26 cellular contexts compared by ENCODE assay signal in genomic region chr3:147793841-147794240, GRCh38.
DNase-seq lines count a peak whose midpoint lies in the region; ATAC-seq, FAIRE-seq and TF ChIP-seq lines count a peak whose summit lies in the region.
"Had no signal": no experiment of that assay in that cellular context is flagged by ENCODE, and none has a peak within 500 bp of the region (broad histone marks: within the 10 kb centered on the region; RNA-seq: fewer than 3 reads in every experiment).

No MANE protein-coding gene starts in this region.

- peak; percentile 41 for DNase-seq in GM23248
- DNase-seq in adipocyte (ENCODE audit: low read depth) = peak; percentile 39
- peak; percentile 32 for DNase-seq in fibroblast of gingiva (ENCODE audit: low read depth)
- peak; percentile 47 for DNase-seq in stromal cell of bone marrow (ENCODE audit: low read depth)
- DNase-seq in right lobe of liver = no peak
- DNase-seq in testis = no peak
- DNase-seq in kidney = no peak
- DNase-seq: Caco-2; CD8-positive, alpha-beta T cell; DMS79; HFFc6; KBM-7; MG63; NCI-H1105 treated with DMSO at 0.1 percent for 48 hours; NCI-H146; NCI-H1930; NCI-H2107; NCI-H446; NCI-H524 treated with DMSO at 0.1 percent for 48 hours; NCI-H82; SHP77 treated with DMSO at 0.1 percent for 48 hours had no signal

- ATAC-seq in right lobe of liver = no peak
- ATAC-seq: CD8-positive, alpha-beta T cell; GM23338; Panc1 had no signal

- FAIRE-seq in kidney (lab: Jason Lieb, UNC) = no peak
- FAIRE-seq: GM19239 had no signal

- H3K27ac ChIP-seq in GM23248 = no peak overlapping the region
- H3K27ac ChIP-seq in right lobe of liver = no peak overlapping the region
- H3K27ac ChIP-seq in testis = no peak overlapping the region
- no peak overlapping the region for H3K27ac ChIP-seq in kidney (ENCODE audit: low read depth in 2 of 2, low read length in 2 of 2)
- H3K27ac ChIP-seq: C4-2B had no signal

- H4K20me1 ChIP-seq in GM23248 (ENCODE audit: insufficient read depth) = no peaks in the 10 kb centered on the region

- H3K27me3 ChIP-seq in GM23248 (replicated peaks; ENCODE audit: insufficient read depth) (no peaks in the 10 kb centered on the region), adipocyte (replicated peaks; ENCODE audit: control insufficient read depth, insufficient read depth, low read length) (no peaks in the 10 kb centered on the region), right lobe of liver (no peaks in the 10 kb centered on the region), testis (no peaks in the 10 kb centered on the region)
- H3K27me3 ChIP-seq: MG63 had no signal

- TF ChIP-seq CTCF in right lobe of liver (IDR thresholded peaks at IDR 0.05) (no peak), testis (IDR thresholded peaks at IDR 0.05) (no peak), kidney (IDR thresholded peaks at IDR 0.05; ENCODE audit: borderline replicate concordance, extremely low read depth, insufficient read depth) (no peak)

- no peaks in the 10 kb centered on the region for H3K9me2 ChIP-seq in GM23248 (ENCODE audit: insufficient read depth)

- H3K9ac ChIP-seq in GM23248 (no peak overlapping the region), adipocyte (ENCODE audit: low read length) (no peak overlapping the region), kidney (ENCODE audit: low read length in 2 of 2) (no peak overlapping the region)

- H3K4me2 ChIP-seq in GM23248 (ENCODE audit: unreplicated experiment) = no peak overlapping the region
- H3K4me2 ChIP-seq: GM23338 had no signal

- H3K4me1 ChIP-seq in GM23248 (ENCODE audit: insufficient read depth) (no peaks in the 10 kb centered on the region), adipocyte (ENCODE audit: control insufficient read depth, insufficient read depth, low read length) (peaks cover 16% of the 10 kb centered on the region), right lobe of liver (no peaks in the 10 kb centered on the region), testis (no peaks in the 10 kb centered on the region), kidney (ENCODE audit: control insufficient read depth in 1 of 2, insufficient read depth in 1 of 2, low read depth in 1 of 2, low read length in 2 of 2) (no peaks in the 10 kb centered on the region)
- H3K4me1 ChIP-seq: Caco-2, HAP-1 had no signal

- no peaks in the 10 kb centered on the region for H3F3A ChIP-seq in GM23248 (ENCODE audit: insufficient read depth)

- H2AFZ ChIP-seq in GM23248 = no peak overlapping the region

- intact Hi-C loops in right lobe of liver (cut with DNase I) (no loop called here), testis (cut with DNase I; ENCODE audit: low total_unique reads) (no loop called here), kidney (cut with DNase I) (no loop called here)

- H3K4me3 ChIP-seq in GM23248 (no peak overlapping the region), adipocyte (ENCODE audit: low read length) (no peak overlapping the region), right lobe of liver (no peak overlapping the region), testis (no peak overlapping the region), kidney (ENCODE audit: low read length in 2 of 2) (no peak overlapping the region)
- H3K4me3 ChIP-seq: GM23338, HAP-1, MG63 had no signal

- in situ Hi-C loops in GM23248 (cut with MboI) = no loop called here

- TF ChIP-seq POLR2A in right lobe of liver (IDR thresholded peaks at IDR 0.05) = no peak
- no peak for TF ChIP-seq POLR2A in testis (IDR thresholded peaks at IDR 0.05)

- H3K79me2 ChIP-seq in GM23248 (ENCODE audit: insufficient read depth) = no peaks in the 10 kb centered on the region

- H3K36me3 ChIP-seq in GM23248 (ENCODE audit: low read depth) (no peaks in the 10 kb centered on the region), adipocyte (ENCODE audit: control insufficient read depth, insufficient read depth, low read length, severe bottlenecking) (no peaks in the 10 kb centered on the region), right lobe of liver (no peaks in the 10 kb centered on the region), testis (ENCODE audit: low read depth, missing control alignments) (no peaks in the 10 kb centered on the region), kidney (ENCODE audit: control insufficient read depth in 1 of 2, insufficient read depth in 2 of 2, low read length in 2 of 2) (no peaks in the 10 kb centered on the region)
- H3K36me3 ChIP-seq: HAP-1, MG63 had no signal

- WGBS in GM23248 (ENCODE audit: low coverage in 1 of 2, low lambda C conversion rate in 2 of 2, missing lambda C conversion rate in 2 of 2), 2 experiments = 50 to 51% methylated on average over 2 of the region's 2 CpGs
- 49% methylated on average over 2 of the region's 2 CpGs for WGBS in right lobe of liver (ENCODE audit: insufficient coverage, low coverage, low lambda C conversion rate, missing lambda C conversion rate)
- WGBS in testis, 2 donors = 65 to 70% methylated on average over 2 of the region's 2 CpGs

- H3K9me3 ChIP-seq in GM23248 (ENCODE audit: low read depth) = no peaks in the 10 kb centered on the region
- H3K9me3 ChIP-seq in adipocyte (ENCODE audit: control insufficient read depth, low read length) = no peaks in the 10 kb centered on the region
- H3K9me3 ChIP-seq in right lobe of liver = no peaks in the 10 kb centered on the region
- no peaks in the 10 kb centered on the region for H3K9me3 ChIP-seq in testis
- no peaks in the 10 kb centered on the region for H3K9me3 ChIP-seq in kidney (ENCODE audit: control insufficient read depth in 1 of 2, low read length in 2 of 2)
- H3K9me3 ChIP-seq: Caco-2, HAP-1, MG63 had no signal

Comparison
In these comparisons a context has a peak if more than half of its experiments do, and no peak if none do; other contexts are left out.
1. DNase-seq: peak in GM23248 (single experiment), adipocyte (single experiment), fibroblast of gingiva (single experiment) and stromal cell of bone marrow (single experiment); none in right lobe of liver (0 of 3), testis (single experiment) and kidney (single experiment).